ENCODE assay signal across 20 cellular contexts in the genomic region with DNA sequence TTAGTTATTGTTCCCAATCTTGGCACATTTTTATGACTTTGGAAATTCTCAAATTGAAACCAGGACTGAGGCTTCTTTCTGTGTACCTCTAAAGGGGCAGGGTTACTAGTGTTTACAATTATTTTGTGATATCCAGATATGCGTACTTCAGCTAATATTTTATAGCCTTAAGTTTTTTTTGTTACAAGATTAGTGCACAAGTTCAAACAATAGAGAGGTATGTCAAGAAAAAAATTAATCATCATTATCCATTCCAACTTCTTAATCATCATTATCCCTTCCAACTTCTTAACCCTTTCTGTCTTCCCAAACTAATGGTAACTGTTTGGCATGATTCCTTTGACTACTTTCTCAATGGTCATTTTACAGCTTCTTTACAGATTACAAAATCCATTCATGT.
DNase-seq lines count a peak whose midpoint lies in the region; ATAC-seq, FAIRE-seq and TF ChIP-seq lines count a peak whose summit lies in the region.
"Had no signal": no experiment of that assay in that cellular context is flagged by ENCODE, and none has a peak within 500 bp of the region (broad histone marks: within the 10 kb centered on the region; RNA-seq: fewer than 3 reads in every experiment).

No MANE protein-coding gene starts in this region.

- H3K27me3 Mint-ChIP-seq in naive thymus-derived CD8-positive, alpha-beta T cell: no peaks in the 10 kb centered on the region
- H3K27me3 Mint-ChIP-seq: IgD-negative memory B cell had no signal

- H3F3A ChIP-seq in smooth muscle cell (ENCODE audit: low read depth): peaks cover 37% of the 10 kb centered on the region

- no peak overlapping the region for H2AFZ ChIP-seq in smooth muscle cell (ENCODE audit: low read depth)

- H3K4me1 ChIP-seq in RWPE2 (ENCODE audit: insufficient read depth, poor library complexity, severe bottlenecking) (peaks cover 29% of the 10 kb centered on the region), foreskin keratinocyte (peaks cover 32% of the 10 kb centered on the region), smooth muscle cell (ENCODE audit: low read depth) (peaks cover 18% of the 10 kb centered on the region)

- no peak for TF ChIP-seq CTCF in RWPE2 (IDR thresholded peaks at IDR 0.05; ENCODE audit: poor library complexity, severe bottlenecking)
- no peak for TF ChIP-seq CTCF in foreskin keratinocyte (conservative IDR thresholded peaks at IDR 0.05)
- no peak for TF ChIP-seq CTCF in smooth muscle cell (IDR thresholded peaks at IDR 0.05; ENCODE audit: borderline replicate concordance, insufficient read depth, poor library complexity, severe bottlenecking)

- POLR2A ChIA-PET in naive thymus-derived CD8-positive, alpha-beta T cell (lab: Charles Lee): no interaction called here

- peak; percentile 50 for FAIRE-seq in endometrium (lab: Jason Lieb, UNC)

- H3K4me3 ChIP-seq in RWPE2 (ENCODE audit: severe bottlenecking) (no peak overlapping the region), smooth muscle cell (no peak overlapping the region)
- H3K4me3 ChIP-seq: MG63 had no signal

- H3K36me3 ChIP-seq in RWPE2 (ENCODE audit: low read depth) (no peaks in the 10 kb centered on the region), smooth muscle cell (ENCODE audit: low read depth) (no peaks in the 10 kb centered on the region)
- H3K36me3 ChIP-seq: MG63 had no signal

- H3K79me2 ChIP-seq in smooth muscle cell (ENCODE audit: low read depth): peaks cover 26% of the 10 kb centered on the region

- H3K9me3 Mint-ChIP-seq in naive thymus-derived CD8-positive, alpha-beta T cell: no peaks in the 10 kb centered on the region
- H3K9me3 Mint-ChIP-seq: H9, IgD-negative memory B cell had no signal

- peaks cover 0 to 2% (median 0%) of the 10 kb centered on the region in 3 donors for H3K36me3 Mint-ChIP-seq in naive thymus-derived CD8-positive, alpha-beta T cell
- H3K36me3 Mint-ChIP-seq: IgD-negative memory B cell had no signal

- H3K27me3 ChIP-seq in RWPE2 (ENCODE audit: insufficient read depth, poor library complexity, severe bottlenecking): no peaks in the 10 kb centered on the region
- no peaks in the 10 kb centered on the region for H3K27me3 ChIP-seq in foreskin keratinocyte
- no peaks in the 10 kb centered on the region for H3K27me3 ChIP-seq in smooth muscle cell (ENCODE audit: low read depth)
- H3K27me3 ChIP-seq: MG63 had no signal

- H3K27ac Mint-ChIP-seq in naive thymus-derived CD8-positive, alpha-beta T cell: no peak overlapping the region
- H3K27ac Mint-ChIP-seq: H9 had no signal

- H3K4me1 Mint-ChIP-seq in naive thymus-derived CD8-positive, alpha-beta T cell: peaks cover 0 to 6% (median 1%) of the 10 kb centered on the region in 4 donors

- ATAC-seq in RWPE2 (ENCODE audit: low read depth) (peak; percentile 60), foreskin keratinocyte (no peak), HG03175 (IDR thresholded peaks at IDR 0.05; ENCODE audit: unreplicated experiment) (no peak)
- no peak for ATAC-seq in naive thymus-derived CD8-positive, alpha-beta T cell

- H3K27ac ChIP-seq in RWPE2 (ENCODE audit: poor library complexity, severe bottlenecking) (peak overlapping the region; percentile 26), foreskin keratinocyte (peak overlapping the region; percentile 21), smooth muscle cell (ENCODE audit: low read depth) (peak overlapping the region; percentile 98)
- H3K27ac ChIP-seq: C4-2B, HL-60 had no signal

- H4K20me1 ChIP-seq in smooth muscle cell (ENCODE audit: low read depth): no peaks in the 10 kb centered on the region

- no peak for DNase-seq in RWPE2 (ENCODE audit: low spot score)
- DNase-seq in foreskin keratinocyte: peak in 1 of 2 donors; percentile 50
- no peak for DNase-seq in smooth muscle cell (lab: John Stamatoyannopoulos, UW; ENCODE audit: unreplicated experiment)
- no peak for DNase-seq in naive thymus-derived CD8-positive, alpha-beta T cell
- DNase-seq in NCI-H2081 treated with DMSO at 0.1 percent for 48 hours (lab: John Stamatoyannopoulos, UW): no peak
- no peak for DNase-seq in HK-2 (ENCODE audit: unreplicated experiment)
- DNase-seq: AML-193; DMS79; H9; Karpas-422; MG63; NCI-H1092; NCI-H146; NK-92 treated with Interleukin-12 subunit alpha and Interleukin-12 subunit beta, amount 100 ng/mL, for 24 hours; SHP77 treated with DMSO at 0.1 percent for 48 hours had no signal

- H3K9me3 ChIP-seq in RWPE2 (ENCODE audit: severe bottlenecking): no peaks in the 10 kb centered on the region
- no peaks in the 10 kb centered on the region for H3K9me3 ChIP-seq in smooth muscle cell (replicated peaks; ENCODE audit: low read depth)
- H3K9me3 ChIP-seq: MG63 had no signal

- H3K4me2 ChIP-seq in smooth muscle cell: no peak overlapping the region

- no peak overlapping the region for H3K9ac ChIP-seq in smooth muscle cell (ENCODE audit: low read depth)

- WGBS in smooth muscle cell (ENCODE audit: low lambda C conversion rate): 96% methylated on average over 1 of the region's 1 CpG

- H3K4me3 Mint-ChIP-seq in naive thymus-derived CD8-positive, alpha-beta T cell: no peak overlapping the region
- H3K4me3 Mint-ChIP-seq: H9, IgD-negative memory B cell had no signal

Comparison
In these comparisons a context has a peak if more than half of its experiments do, and no peak if none do; other contexts are left out.
1. H3K27ac ChIP-seq: peak in every context shown above with its lines; median percentile 98 in smooth muscle cell; 26 in RWPE2; 21 in foreskin keratinocyte.